19 cellular contexts compared by ENCODE assay signal in genomic region chr6:155011997-155012396, GRCh38. TPM values are rescaled to one million over a fixed set of nuclear protein-coding genes. Genes with fewer than 3 reads are reported as not detected.
DNase-seq lines count a peak whose midpoint lies in the region; ATAC-seq and TF ChIP-seq lines count a peak whose summit lies in the region.
"Had no signal": no experiment of that assay in that cellular context is flagged by ENCODE, and none has a peak within 500 bp of the region (broad histone marks: within the 10 kb centered on the region; RNA-seq: fewer than 3 reads in every experiment).

No MANE protein-coding gene starts in this region.

- POLR2A ChIA-PET in naive thymus-derived CD8-positive, alpha-beta T cell (lab: Charles Lee) = no interaction called here

- WGBS in transverse colon (ENCODE audit: low coverage in 1 of 2), 2 donors = 41 to 46% methylated on average over 2 of the region's 2 CpGs
- 79 to 81% methylated on average over 2 of the region's 2 CpGs for WGBS in tibial nerve, 2 donors

- TF ChIP-seq EP300 in transverse colon (IDR thresholded peaks at IDR 0.05; ENCODE audit: low read depth) = no peak
- no peak for TF ChIP-seq EP300 in tibial nerve (IDR thresholded peaks at IDR 0.05)

- DNase-seq in DMS 273 (lab: John Stamatoyannopoulos, UW; ENCODE audit: unreplicated experiment) (peak; percentile 68), DMS 273 treated with DMSO at 0.1 percent for 48 hours (lab: John Stamatoyannopoulos, UW) (no peak), chondrocyte (ENCODE audit: low spot score) (no peak), transverse colon (no peak), tibial nerve (ENCODE audit: low spot score in 2 of 2) (no peak)
- no peak for DNase-seq in naive thymus-derived CD8-positive, alpha-beta T cell
- DNase-seq: BE2C; Caco-2; CD4-positive, CD25-positive, alpha-beta regulatory T cell; DMS79; NCI-H1092 treated with DMSO at 0.1 percent for 48 hours; NCI-H2081 treated with DMSO at 0.1 percent for 48 hours; NCI-H510A; NCI-H748 treated with DMSO at 0.1 percent for 48 hours; Right ventricle myocardium superior had no signal

- ATAC-seq in naive thymus-derived CD8-positive, alpha-beta T cell = no peak
- no peak for ATAC-seq in HG03432 (IDR thresholded peaks at IDR 0.05; ENCODE audit: unreplicated experiment)
- ATAC-seq: K562 had no signal

- H3K27ac ChIP-seq in transverse colon (peak overlapping the region; percentile 8 to 67 (median 20)), tibial nerve (no peak overlapping the region)
- H3K27ac ChIP-seq: 22Rv1 had no signal

- H3K4me1 Mint-ChIP-seq in chondrocyte (ENCODE audit: low read depth) (peaks cover 56% of the 10 kb centered on the region), nephron (peaks cover 69% of the 10 kb centered on the region)
- no peaks in the 10 kb centered on the region for H3K4me1 Mint-ChIP-seq in naive thymus-derived CD8-positive, alpha-beta T cell

- H3K36me3 ChIP-seq in transverse colon (no peaks in the 10 kb centered on the region), tibial nerve (no peaks in the 10 kb centered on the region)
- H3K36me3 ChIP-seq: BE2C had no signal

- no peaks in the 10 kb centered on the region for H3K27me3 Mint-ChIP-seq in chondrocyte (ENCODE audit: low read depth)
- peaks cover 3% of the 10 kb centered on the region for H3K27me3 Mint-ChIP-seq in nephron (ENCODE audit: low read depth)
- H3K27me3 Mint-ChIP-seq in naive thymus-derived CD8-positive, alpha-beta T cell = peaks cover 0 to 11% (median 3%) of the 10 kb centered on the region in 5 donors

- in situ Hi-C loops in transverse colon (cut with MboI; ENCODE audit: low pct_ligation_motif_present in 1 of 4, low pct_unique_long_range_greater_than_20kb in 1 of 4, low sequenced_read_pairs in 3 of 4) = no loop called here

- H3K9me3 Mint-ChIP-seq in chondrocyte (ENCODE audit: low read depth) (no peaks in the 10 kb centered on the region), nephron (no peaks in the 10 kb centered on the region)
- no peaks in the 10 kb centered on the region for H3K9me3 Mint-ChIP-seq in naive thymus-derived CD8-positive, alpha-beta T cell

- peak overlapping the region; percentile 37 for H3K27ac Mint-ChIP-seq in chondrocyte (ENCODE audit: unreplicated experiment)
- H3K27ac Mint-ChIP-seq in nephron = peak overlapping the region; percentile 80 to 96 (median 95)
- no peak overlapping the region for H3K27ac Mint-ChIP-seq in naive thymus-derived CD8-positive, alpha-beta T cell
- H3K27ac Mint-ChIP-seq: CD4-positive, CD25-positive, alpha-beta regulatory T cell had no signal

- H3K9me3 ChIP-seq in transverse colon (no peaks in the 10 kb centered on the region), tibial nerve (no peaks in the 10 kb centered on the region)
- H3K9me3 ChIP-seq: BE2C, Caco-2 had no signal

- H3K4me3 ChIP-seq in transverse colon (no peak overlapping the region), tibial nerve (no peak overlapping the region)
- H3K4me3 ChIP-seq: K562 had no signal

- H3K4me1 ChIP-seq in transverse colon (peaks cover 6 to 48% (median 19%) of the 10 kb centered on the region in 4 donors), tibial nerve (peaks cover 0 to 5% (median 0%) of the 10 kb centered on the region in 4 donors)

- intact Hi-C loops in transverse colon (cut with DNase I; ENCODE audit: low total_unique reads) = no loop called here

- H3K36me3 Mint-ChIP-seq in chondrocyte (ENCODE audit: low read depth) = no peaks in the 10 kb centered on the region
- H3K36me3 Mint-ChIP-seq in nephron (ENCODE audit: low read depth) = no peaks in the 10 kb centered on the region
- H3K36me3 Mint-ChIP-seq in naive thymus-derived CD8-positive, alpha-beta T cell = no peaks in the 10 kb centered on the region
- H3K36me3 Mint-ChIP-seq: CD4-positive, CD25-positive, alpha-beta regulatory T cell had no signal

- no peak for TF ChIP-seq CTCF in chondrocyte (IDR thresholded peaks at IDR 0.05)
- TF ChIP-seq CTCF in nephron (IDR thresholded peaks at IDR 0.05; ENCODE audit: unreplicated experiment in 3 of 3) = no peak
- no peak for TF ChIP-seq CTCF in transverse colon (IDR thresholded peaks at IDR 0.05)
- TF ChIP-seq CTCF in tibial nerve (IDR thresholded peaks at IDR 0.05) = no peak

- H3K27me3 ChIP-seq in transverse colon = no peaks in the 10 kb centered on the region
- H3K27me3 ChIP-seq in tibial nerve = no peaks in the 10 kb centered on the region
- H3K27me3 ChIP-seq: BE2C had no signal

- H3K4me3 Mint-ChIP-seq in chondrocyte (ENCODE audit: unreplicated experiment) = no peak overlapping the region
- H3K4me3 Mint-ChIP-seq in nephron = peak overlapping the region in 1 of 3 experiments; percentile 34
- H3K4me3 Mint-ChIP-seq in naive thymus-derived CD8-positive, alpha-beta T cell = no peak overlapping the region
- H3K4me3 Mint-ChIP-seq: CD4-positive, CD25-positive, alpha-beta regulatory T cell had no signal

- TF ChIP-seq POLR2A in transverse colon (IDR thresholded peaks at IDR 0.05) = no peak
- no peak for TF ChIP-seq POLR2A in tibial nerve (IDR thresholded peaks at IDR 0.05)

RNA-seq across cellular contexts. Expression of gene TIAM2, which starts 16.9 kb away (rescaled TPM):
- 10.7 to 13.8 TPM (median 11.8 TPM) in 3 replicates for total RNA-seq in chondrocyte
- total RNA-seq in transverse colon = 10 to 100 TPM in 1 of 4 donors, 1 to 10 TPM in 3; 4.2 to 12.7 (median 7.5) TPM
- 1 to 10 TPM; 6.7 to 8.3 TPM for total RNA-seq in naive thymus-derived CD8-positive, alpha-beta T cell
- 1 to 10 TPM in 1 of 3 donors, under 1 TPM in 2; 0.09 to 1.3 (median 0.53) TPM for polyA plus RNA-seq in naive thymus-derived CD8-positive, alpha-beta T cell
- 10 to 100 TPM in 2 of 4 donors, 1 to 10 TPM in 2; 9.2 to 18.2 (median 11.4) TPM for total RNA-seq in tibial nerve

Comparison
In these comparisons a context has a peak if more than half of its experiments do, and no peak if none do; other contexts are left out.
1. H3K27ac Mint-ChIP-seq: peak in chondrocyte (single experiment) and nephron (3 of 3); none in naive thymus-derived CD8-positive, alpha-beta T cell (0 of 10).
2. H3K27ac ChIP-seq: peak in transverse colon (4 of 4); none in tibial nerve (0 of 4).